Comparison of ENCODE assay signal across 23 cellular contexts in genomic region chr12:65894127-65894526, GRCh38.
A peak's percentile ranks its signal among the peaks of the same experiment; 100 is the strongest.
DNase-seq lines count a peak whose midpoint lies in the region; TF ChIP-seq lines count a peak whose summit lies in the region.
"Had no signal": no experiment of that assay in that cellular context is flagged by ENCODE, and none has a peak within 500 bp of the region (broad histone marks: within the 10 kb centered on the region; RNA-seq: fewer than 3 reads in every experiment).

No MANE protein-coding gene starts in this region.

- H3K27me3 ChIP-seq in ACC112 (ENCODE audit: insufficient read depth, low read length): no peaks in the 10 kb centered on the region
- H3K27me3 ChIP-seq in mesenchymal stem cell (ENCODE audit: control insufficient read depth in 1 of 2, insufficient read depth in 1 of 2, low read length in 2 of 2): no peaks in the 10 kb centered on the region
- H3K27me3 ChIP-seq: left lung had no signal

- H3K4me2 ChIP-seq in mesenchymal stem cell (ENCODE audit: low read length, poor library complexity, severe bottlenecking): no peak overlapping the region

- H3K18ac ChIP-seq in mesenchymal stem cell (ENCODE audit: low read depth in 1 of 2, low read length in 2 of 2): no peak overlapping the region

- H3K9ac ChIP-seq in mesenchymal stem cell (ENCODE audit: low read length): peak overlapping the region; percentile 90

- no peak overlapping the region for H3K4me3 ChIP-seq in ACC112 (ENCODE audit: low read depth, low read length)
- H3K4me3 ChIP-seq in mesenchymal stem cell (ENCODE audit: insufficient read depth in 1 of 2, low read depth in 1 of 2, low read length in 2 of 2): no peak overlapping the region
- H3K4me3 ChIP-seq: left lung, thoracic aorta had no signal

- no peak overlapping the region for H3K14ac ChIP-seq in mesenchymal stem cell (ENCODE audit: low read length in 2 of 2)

- H2AFZ ChIP-seq in ACC112 (ENCODE audit: low read length, unreplicated experiment) (no peak overlapping the region), mesenchymal stem cell (ENCODE audit: low read depth, low read length) (no peak overlapping the region)

- peak; percentile 25 for DNase-seq in HT-29 (ENCODE audit: low spot score)
- peak; percentile 62 for DNase-seq in mesenchymal stem cell
- no peak for DNase-seq in stimulated activated CD4-positive, alpha-beta T cell treated with anti-CD3 and anti-CD28 coated beads, Interleukin-4, amount 100 ng/mL, for 4 hours
- DNase-seq in NCI-H2081 (lab: John Stamatoyannopoulos, UW): no peak
- no peak for DNase-seq in NCI-H446 treated with DMSO at 0.1 percent for 48 hours (lab: John Stamatoyannopoulos, UW)
- DNase-seq in GM10266 (ENCODE audit: extremely low spot score): no peak
- DNase-seq: activated CD4-positive, alpha-beta T cell treated with anti-CD3 and anti-CD28 coated beads, Interleukin-2, amount 50 U/mL, for 48 hours; activated T-cell treated with anti-CD3 and anti-CD28 coated beads for 4 hours; caudate nucleus; CD4-positive, CD25-positive, alpha-beta regulatory T cell; DMS53; KBM-7; left lung; NCI-H187 treated with DMSO at 0.1 percent for 48 hours; NCI-H446; NK-92 treated with Interleukin-12 subunit alpha and Interleukin-12 subunit beta, amount 100 ng/mL, for 24 hours; nucleus accumbens; Right ventricle myocardium superior; stimulated activated CD4-positive, alpha-beta T cell treated with anti-CD3 and anti-CD28 coated beads, Interleukin-15, amount 100 ng/mL, for 24 hours; T-helper 1 cell had no signal

- H4K91ac ChIP-seq in mesenchymal stem cell (ENCODE audit: low read length): no peak overlapping the region

- H3K4me1 ChIP-seq in ACC112 (ENCODE audit: control insufficient read depth, insufficient read depth, low read length, unreplicated experiment): peaks cover 89% of the 10 kb centered on the region
- peaks cover 19% of the 10 kb centered on the region for H3K4me1 ChIP-seq in mesenchymal stem cell (ENCODE audit: control insufficient read depth, insufficient read depth, low read depth, low read length)

- H2BK12ac ChIP-seq in mesenchymal stem cell (ENCODE audit: low read length in 2 of 2): no peak overlapping the region

- H3K79me2 ChIP-seq in ACC112 (ENCODE audit: control insufficient read depth, insufficient read depth, low read length, unreplicated experiment): peaks cover 78% of the 10 kb centered on the region

- peaks cover 11% of the 10 kb centered on the region for H3K36me3 ChIP-seq in ACC112 (ENCODE audit: insufficient read depth, low read length)
- peaks cover 0 to 35% of the 10 kb centered on the region in 2 experiments for H3K36me3 ChIP-seq in mesenchymal stem cell (ENCODE audit: control insufficient read depth in 1 of 2, insufficient read depth in 2 of 2, low read depth in 1 of 2, low read length in 2 of 2)
- H3K36me3 ChIP-seq: left lung, thoracic aorta had no signal

- no peak overlapping the region for H3K23ac ChIP-seq in mesenchymal stem cell (ENCODE audit: low read length in 2 of 2)

- no peak overlapping the region for H2AK5ac ChIP-seq in mesenchymal stem cell (ENCODE audit: low read length, severe bottlenecking)

- no peak overlapping the region for H2BK120ac ChIP-seq in mesenchymal stem cell (ENCODE audit: low read depth, low read length)

- TF ChIP-seq CTCF in VCaP (conservative IDR thresholded peaks at IDR 0.05) (no peak), GM10266 (IDR thresholded peaks at IDR 0.05; ENCODE audit: control insufficient read depth, insufficient read depth, low read depth, missing control alignments) (no peak)

- H3K9me3 ChIP-seq in mesenchymal stem cell (ENCODE audit: control insufficient read depth, low read length): no peaks in the 10 kb centered on the region
- H3K9me3 ChIP-seq: left lung, thoracic aorta had no signal

- H2BK5ac ChIP-seq in mesenchymal stem cell (ENCODE audit: low read depth, low read length, poor library complexity, severe bottlenecking): no peak overlapping the region

- no peak overlapping the region for H2BK15ac ChIP-seq in mesenchymal stem cell (ENCODE audit: low read depth, poor library complexity, severe bottlenecking)

- no peaks in the 10 kb centered on the region for H3K79me1 ChIP-seq in mesenchymal stem cell (replicated peaks; ENCODE audit: low read length, poor library complexity, severe bottlenecking)

- no CpG with 5 or more reads among the region's 2 CpGs for WGBS in mesenchymal stem cell

- H4K8ac ChIP-seq in mesenchymal stem cell (ENCODE audit: low read length): no peak overlapping the region

- H3K27ac ChIP-seq in ACC112 (ENCODE audit: low read depth, low read length): peak overlapping the region; percentile 92
- peak overlapping the region; percentile 57 for H3K27ac ChIP-seq in VCaP
- peak overlapping the region; percentile 99 for H3K27ac ChIP-seq in mesenchymal stem cell (ENCODE audit: low read length, poor library complexity, severe bottlenecking)
- H3K27ac ChIP-seq: left lung, thoracic aorta had no signal

- no peak overlapping the region for H3K4ac ChIP-seq in mesenchymal stem cell (ENCODE audit: low read depth in 1 of 2, low read length in 2 of 2)

Comparison
In these comparisons a context has a peak if more than half of its experiments do, and no peak if none do; other contexts are left out.
1. DNase-seq: peak in HT-29 (single experiment) and mesenchymal stem cell (single experiment); none in stimulated activated CD4-positive, alpha-beta T cell treated with anti-CD3 and anti-CD28 coated beads, Interleukin-4, amount 100 ng/mL, for 4 hours (0 of 2), NCI-H2081 (0 of 2), NCI-H446 treated with DMSO at 0.1 percent for 48 hours (single experiment) and GM10266 (single experiment).
2. Peak in every context shown above with its lines, with median percentiles within 50 percentile points of each other: H3K27ac ChIP-seq.